8 cellular contexts compared by ENCODE assay signal in the genomic region with DNA sequence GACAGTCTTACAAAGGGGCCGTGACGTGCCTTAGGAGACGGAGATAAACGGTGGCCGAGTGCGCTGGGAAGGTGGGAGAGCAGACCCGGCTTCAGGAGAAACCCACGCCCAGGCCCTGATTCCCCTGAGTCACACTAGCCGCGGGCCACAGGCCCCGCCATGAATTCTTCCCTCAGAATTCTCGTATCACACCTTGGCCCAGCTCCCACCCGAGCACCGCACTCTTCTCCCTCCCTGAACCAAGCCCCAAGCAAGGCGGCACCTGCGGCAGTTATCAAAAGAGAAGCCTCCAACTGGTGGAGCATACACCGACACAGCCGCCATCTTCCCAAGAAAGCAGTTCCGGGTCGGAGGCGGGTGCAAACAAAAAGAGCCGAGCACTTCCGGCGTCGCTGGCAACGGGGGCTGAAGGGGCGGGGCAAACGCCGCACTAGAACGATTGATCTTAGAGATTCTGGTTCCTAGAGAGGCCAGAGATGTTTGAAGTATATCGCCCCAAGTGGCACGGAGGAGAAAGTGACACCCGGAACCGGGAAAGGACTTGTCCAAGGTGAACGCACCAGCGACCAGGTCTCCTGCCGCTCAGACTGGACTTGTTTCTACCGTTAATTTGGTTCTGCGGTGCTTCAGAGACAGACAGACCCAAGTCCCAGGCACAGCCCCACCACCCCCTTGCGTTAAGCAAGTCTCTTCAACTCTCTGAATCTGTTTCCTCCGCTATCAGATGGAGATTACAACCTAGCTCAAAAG. TPM values are rescaled to one million over a fixed set of nuclear protein-coding genes. Genes with fewer than 3 reads are reported as not detected.
DNase-seq lines count a peak whose midpoint lies in the region; ATAC-seq, FAIRE-seq and TF ChIP-seq lines count a peak whose summit lies in the region.

PSMB7 (minus strand) TSS at position 341 of the 750 bp plus-strand sequence; CDS start at position 324, 17 bp downstream.

- H3K9me3 ChIP-seq in H1 (ENCODE audit: insufficient read depth in 2 of 2, low read depth in 1 of 2, low read length in 1 of 2): no peaks in the 10 kb centered on the region
- peaks cover 4% of the 10 kb centered on the region for H3K9me3 ChIP-seq in mesenchymal stem cell (ENCODE audit: control insufficient read depth, low read length)

- POLR2A ChIA-PET in H1 (lab: Charles Lee; ENCODE audit: partially characterized antibody): interaction anchor here (0.8 kb wide), 1 partner anchor 22 kb away, joined by 3 read pairs; no protein-coding TSS in a partner anchor

- H3K9ac ChIP-seq in H1 (replicated peaks in 1 of 4; ENCODE audit: extremely low read depth in 1 of 4, low read depth in 3 of 4, low read length in 3 of 4): peak within 1 kb of the TSS; percentile 76 to 91 (median 84)
- peak within 1 kb of the TSS; percentile 98 for H3K9ac ChIP-seq in mesenchymal stem cell (ENCODE audit: low read length)

- H4K91ac ChIP-seq in H1 (replicated peaks; ENCODE audit: insufficient read length, low read length): no peak within 1 kb of the TSS
- peak within 1 kb of the TSS; percentile 91 for H4K91ac ChIP-seq in mesenchymal stem cell (ENCODE audit: low read length)

- H3K14ac ChIP-seq in H1 (ENCODE audit: insufficient read length): no peak within 1 kb of the TSS
- H3K14ac ChIP-seq in mesenchymal stem cell (ENCODE audit: low read length in 2 of 2): no peak within 1 kb of the TSS

- peak within 1 kb of the TSS; percentile 79 to 89 for H3K4me2 ChIP-seq in H1 (ENCODE audit: insufficient read depth in 1 of 2, low read depth in 2 of 2, low read length in 2 of 2)
- H3K4me2 ChIP-seq in mesenchymal stem cell (ENCODE audit: low read length, poor library complexity, severe bottlenecking): peak within 1 kb of the TSS; percentile 95

- no peak within 1 kb of the TSS for H3K23ac ChIP-seq in H1 (ENCODE audit: insufficient read length)
- H3K23ac ChIP-seq in mesenchymal stem cell (ENCODE audit: low read length in 2 of 2): no peak within 1 kb of the TSS

- H3K56ac ChIP-seq in H1 (replicated peaks; ENCODE audit: insufficient read length, low read depth, low read length): no peak within 1 kb of the TSS

- peak in 1 of 2 experiments; percentile 93; a peak in 2 of 3 replicates for TF ChIP-seq POLR2A in H1 (IDR thresholded peaks at IDR 0.05; ENCODE audit: control extremely low read depth in 1 of 2, low read depth in 2 of 2, low read length in 2 of 2)

- H4K5ac ChIP-seq in H1 (ENCODE audit: insufficient read length, low read depth, low read length): peak within 1 kb of the TSS; percentile 41

- TF ChIP-seq RAD21 in H1 (IDR thresholded peaks at IDR 0.05 in 1 of 2, conservative IDR thresholded peaks at IDR 0.05 in 1 of 2; ENCODE audit: low read depth in 2 of 2, low read length in 2 of 2): no peak

- peak; percentile 71 to 86 (median 77) for TF ChIP-seq CTCF in H1 (IDR thresholded peaks at IDR 0.05; ENCODE audit: control extremely low read depth in 1 of 3, insufficient read depth in 1 of 3, low read depth in 1 of 3, low read length in 3 of 3)

- H3K79me1 ChIP-seq in H1 (ENCODE audit: low read depth, low read length): no peaks in the 10 kb centered on the region; the same call in 1 of the 2 replicates
- peaks cover 2% of the 10 kb centered on the region for H3K79me1 ChIP-seq in mesenchymal stem cell (replicated peaks; ENCODE audit: low read length, poor library complexity, severe bottlenecking)

- 11% methylated on average over 41 of the region's 41 CpGs; no CpG with 5 or more reads in 1 of the 2 experiments for WGBS in H1 (ENCODE audit: extremely low coverage in 1 of 2, insufficient coverage in 1 of 2, insufficient read length in 1 of 2, insufficient replicate concordance in 2 of 2, low coverage in 1 of 2, low lambda C conversion rate in 2 of 2, missing lambda C conversion rate in 1 of 2), 2 experiments
- WGBS in mesenchymal stem cell: 5% methylated on average over 40 of the region's 41 CpGs

- CTCF ChIA-PET in H1 (lab: Charles Lee; ENCODE audit: partially characterized antibody): interaction anchor here (0.6 to 19.9 kb wide), 13 partner anchors 8 to 440 kb away, joined by 3 to 330 read pairs (median 3); no protein-coding TSS in a partner anchor

- H3K4ac ChIP-seq in H1 (replicated peaks; ENCODE audit: insufficient read length, low read depth, low read length): no peak within 1 kb of the TSS
- H3K4ac ChIP-seq in mesenchymal stem cell (ENCODE audit: low read depth in 1 of 2, low read length in 2 of 2): peak within 1 kb of the TSS; percentile 53 to 77

- H3K4me1 ChIP-seq in H1 (replicated peaks in 1 of 4; ENCODE audit: control insufficient read depth in 3 of 4, insufficient read depth in 4 of 4, low read length in 3 of 4): peaks cover 0 to 2% (median 2%) of the 10 kb centered on the region in 4 experiments; a peak in 6 of 7 replicates
- H3K4me1 ChIP-seq in mesenchymal stem cell (ENCODE audit: control insufficient read depth, insufficient read depth, low read depth, low read length): peaks cover 3% of the 10 kb centered on the region

- H2BK12ac ChIP-seq in H1 (ENCODE audit: low read depth, low read length) (no peak within 1 kb of the TSS), mesenchymal stem cell (ENCODE audit: low read length in 2 of 2) (no peak within 1 kb of the TSS)

- peak; percentile 83 for ATAC-seq in GM19468 (IDR thresholded peaks at IDR 0.05; ENCODE audit: extremely low read depth, unreplicated experiment)

- H3K36me3 ChIP-seq in H1 (ENCODE audit: control insufficient read depth in 2 of 4, insufficient read depth in 4 of 4, low read length in 3 of 4) (peaks cover 12 to 34% (median 22%) of the 10 kb centered on the region in 4 experiments; a peak in 7 of 8 replicates), mesenchymal stem cell (ENCODE audit: control insufficient read depth in 1 of 2, insufficient read depth in 2 of 2, low read depth in 1 of 2, low read length in 2 of 2) (peaks cover 10 to 41% of the 10 kb centered on the region in 2 experiments)

- H2BK120ac ChIP-seq in H1 (replicated peaks; ENCODE audit: low read depth, low read length): no peak within 1 kb of the TSS
- H2BK120ac ChIP-seq in mesenchymal stem cell (ENCODE audit: low read depth, low read length): peak within 1 kb of the TSS; percentile 27

- peaks cover 2% of the 10 kb centered on the region; the same call in 1 of the 2 replicates for H3K23me2 ChIP-seq in H1 (ENCODE audit: low read depth, low read length)

- H4K8ac ChIP-seq in H1 (ENCODE audit: extremely low read depth, insufficient read depth, low read length) (peak within 1 kb of the TSS; percentile 99; the same call in 1 of the 2 replicates), mesenchymal stem cell (ENCODE audit: low read length) (peak within 1 kb of the TSS; percentile 95)

- FAIRE-seq in H1 (lab: Jason Lieb, UNC): peak; percentile 39

- H3K27ac ChIP-seq in H1 (ENCODE audit: low read depth, low read length) (peak within 1 kb of the TSS; percentile 85), mesenchymal stem cell (ENCODE audit: low read length, poor library complexity, severe bottlenecking) (peak within 1 kb of the TSS; percentile 39)

- H3K79me2 ChIP-seq in H1 (ENCODE audit: control insufficient read depth in 1 of 2, insufficient read depth in 2 of 2, low read length in 2 of 2): peaks cover 0 to 14% of the 10 kb centered on the region in 2 experiments; a peak in 3 of 4 replicates

- H3K4me3 ChIP-seq in H1 (ENCODE audit: extremely low read depth in 1 of 4, insufficient read depth in 2 of 4, low read depth in 3 of 4, low read length in 4 of 4) (peak within 1 kb of the TSS; percentile 70 to 97 (median 90)), mesenchymal stem cell (ENCODE audit: insufficient read depth in 1 of 2, low read depth in 1 of 2, low read length in 2 of 2) (peak within 1 kb of the TSS; percentile 84 to 99)

- no peak within 1 kb of the TSS for H2AFZ ChIP-seq in H1 (ENCODE audit: low read length)
- no peak within 1 kb of the TSS for H2AFZ ChIP-seq in mesenchymal stem cell (ENCODE audit: low read depth, low read length)

- H2BK15ac ChIP-seq in H1 (ENCODE audit: low read length) (no peak within 1 kb of the TSS), mesenchymal stem cell (ENCODE audit: low read depth, poor library complexity, severe bottlenecking) (peak within 1 kb of the TSS; percentile 36)

- no peaks in the 10 kb centered on the region for H4K20me1 ChIP-seq in H1 (replicated peaks in 1 of 2; ENCODE audit: control insufficient read depth in 1 of 2, insufficient read depth in 2 of 2, low read length in 2 of 2)

- H3K27me3 ChIP-seq in H1 (replicated peaks in 1 of 4; ENCODE audit: control insufficient read depth in 3 of 4, extremely low read depth in 1 of 4, insufficient read depth in 3 of 4, low read length in 3 of 4) (no peaks in the 10 kb centered on the region), mesenchymal stem cell (ENCODE audit: control insufficient read depth in 1 of 2, insufficient read depth in 1 of 2, low read length in 2 of 2) (no peaks in the 10 kb centered on the region)

- peak in 1 of 2 experiments; percentile 88; a peak in 1 of 3 replicates for TF ChIP-seq EP300 in H1 (IDR thresholded peaks at IDR 0.05; ENCODE audit: borderline replicate concordance in 1 of 2, low read depth in 2 of 2, low read length in 2 of 2)

- H3K18ac ChIP-seq in H1 (ENCODE audit: extremely low read depth, low read length) (no peak within 1 kb of the TSS), mesenchymal stem cell (ENCODE audit: low read depth in 1 of 2, low read length in 2 of 2) (peak within 1 kb of the TSS; percentile 68 to 81)

- no peak within 1 kb of the TSS for H2BK20ac ChIP-seq in H1 (ENCODE audit: low read length)

- peak within 1 kb of the TSS; percentile 1; the same call in 1 of the 2 replicates for H2BK5ac ChIP-seq in H1 (ENCODE audit: low read depth, low read length)
- no peak within 1 kb of the TSS for H2BK5ac ChIP-seq in mesenchymal stem cell (ENCODE audit: low read depth, low read length, poor library complexity, severe bottlenecking)

- H2AK5ac ChIP-seq in H1 (ENCODE audit: low read depth, low read length) (no peak within 1 kb of the TSS), mesenchymal stem cell (ENCODE audit: low read length, severe bottlenecking) (peak within 1 kb of the TSS; percentile 53)

- peak; percentile 97 for DNase-seq in COLO668 (lab: John Stamatoyannopoulos, UW; ENCODE audit: unreplicated experiment)
- DNase-seq in HT-29 (ENCODE audit: low spot score): peak; percentile 99
- peak; percentile 97 to 98 for DNase-seq in NOMO-1 (lab: John Stamatoyannopoulos, UW; ENCODE audit: unreplicated experiment in 2 of 2)
- DNase-seq in activated CD8-positive, alpha-beta memory T cell treated with anti-CD3 and anti-CD28 coated beads for 4 hours (ENCODE audit: low read depth in 2 of 2): peak; percentile 94 to 96
- peak; percentile 93 to 99 for DNase-seq in H1 (ENCODE audit: low read depth in 1 of 2, low spot score in 2 of 2)
- DNase-seq in mesenchymal stem cell: peak; percentile 96
- peak; percentile 97 for DNase-seq in stimulated activated CD8-positive, alpha-beta memory T cell treated with anti-CD3 and anti-CD28 coated beads, Interleukin-15, amount 100 ng/mL, for 1 hour (ENCODE audit: low read depth)

RNA-seq across cellular contexts. Expression of gene PSMB7, which starts in this region (rescaled TPM):
- 195 and 197 TPM in 2 replicates for total RNA-seq in HT-29 (2014; rRNA removed; shearing (Covaris generic))
- total RNA-seq in H1 (2021; fragmentation: NEBNext Ultra II Directional; extraction: Animal tissue kit (Norgen Biotek cat#: 25700)): 219 and 222 TPM in 2 replicates
- polyA plus RNA-seq in H1 (2011; rRNA removed): 213 and 357 TPM in 2 replicates
- polyA plus RNA-seq in H1 (2011; cell fraction: cytosol; rRNA removed): 297 TPM
- polyA plus RNA-seq in H1 (2011; cell fraction: nucleus; rRNA removed): 129 TPM
- 339 to 357 TPM (median 351 TPM) in 4 replicates for polyA plus RNA-seq in H1 (2012, experiment 1 of 2)
- 227 TPM for polyA plus RNA-seq in H1 (2012, experiment 2 of 2)
- polyA plus RNA-seq in H1 (2013, experiment 1 of 2): 173 TPM
- polyA plus RNA-seq in H1 (2013, experiment 2 of 2): 175 TPM
- 273 and 298 TPM in 2 replicates for polyA minus RNA-seq in H1 (2011; rRNA and poly(A)+ RNA removed)
- polyA minus RNA-seq in H1 (2011; cell fraction: cytosol; rRNA and poly(A)+ RNA removed): 106 TPM
- 89.9 TPM for polyA minus RNA-seq in H1 (2011; cell fraction: nucleus; rRNA and poly(A)+ RNA removed)
- 179 TPM for polyA plus RNA-seq in mesenchymal stem cell (2013, experiment 1 of 2)
- polyA plus RNA-seq in mesenchymal stem cell (2013, experiment 2 of 2): 183 TPM

Comparison
In these comparisons a context has a peak if more than half of its experiments do, and no peak if none do; other contexts are left out.
1. Peak in every context shown above with its lines: DNase-seq, ATAC-seq, H3K4me3 ChIP-seq and H3K27ac ChIP-seq.